ENCODE assay signal across 11 cellular contexts in the genomic region with DNA sequence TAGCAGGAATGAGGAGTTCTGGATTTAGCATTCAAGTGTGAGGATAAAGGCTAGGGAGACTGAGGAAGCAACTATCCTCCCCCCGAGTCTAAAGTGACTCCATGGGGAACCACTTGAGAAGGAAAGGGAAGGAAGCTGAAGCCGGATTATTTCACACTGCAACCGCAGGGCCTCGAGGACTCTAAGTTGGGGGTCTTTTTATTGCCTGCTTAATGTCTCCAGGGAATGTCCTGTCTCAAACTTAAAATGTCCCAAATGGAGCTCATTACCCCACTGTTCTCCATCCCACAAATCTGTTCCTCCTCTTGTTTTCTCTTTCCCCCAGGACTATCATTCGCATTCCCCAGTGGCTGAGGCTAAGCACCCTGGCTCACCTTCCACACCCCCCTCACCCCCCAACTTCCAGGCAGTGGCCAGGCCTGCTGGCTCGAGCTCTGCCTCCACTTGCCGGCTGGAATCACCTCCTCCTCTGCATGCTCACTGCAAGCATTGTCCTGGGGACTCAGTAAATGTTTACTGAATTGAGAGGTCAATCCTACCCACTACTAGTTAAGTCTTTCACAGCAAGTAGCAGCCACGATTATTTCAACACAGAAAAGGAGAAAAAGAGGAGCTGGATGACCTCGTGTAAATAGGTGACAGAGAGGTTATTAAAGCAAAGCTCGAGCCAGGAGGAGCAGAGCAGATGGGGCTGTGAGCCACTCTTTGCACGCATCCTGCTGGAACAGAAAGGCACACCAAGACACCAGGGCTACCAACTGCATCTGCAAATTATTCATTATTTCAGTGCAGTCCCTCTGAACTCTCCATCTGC. TPM values are rescaled to one million over a fixed set of nuclear protein-coding genes. Genes with fewer than 3 reads are reported as not detected.
DNase-seq lines count a peak whose midpoint lies in the region; ATAC-seq and TF ChIP-seq lines count a peak whose summit lies in the region.
"Had no signal": no experiment of that assay in that cellular context is flagged by ENCODE, and none has a peak within 500 bp of the region (broad histone marks: within the 10 kb centered on the region; RNA-seq: fewer than 3 reads in every experiment).

No MANE protein-coding gene starts in this region.

- H3K4me1 ChIP-seq in breast epithelium (peaks cover 0 to 6% of the 10 kb centered on the region in 2 donors), left lung (peaks cover 14 to 81% of the 10 kb centered on the region in 2 donors)

- H3K4me3 Mint-ChIP-seq in MCF 10A (ENCODE audit: unreplicated experiment): no peak overlapping the region
- no peak overlapping the region for H3K4me3 Mint-ChIP-seq in naive thymus-derived CD8-positive, alpha-beta T cell

- no peak for DNase-seq in MCF 10A (ENCODE audit: unreplicated experiment)
- DNase-seq in breast epithelium (ENCODE audit: low spot score in 2 of 2): no peak
- DNase-seq in caudate nucleus (lab: John Stamatoyannopoulos, UW): peak in 1 of 61 donors; percentile 19
- no peak for DNase-seq in left lung
- DNase-seq in naive thymus-derived CD8-positive, alpha-beta T cell: no peak
- DNase-seq in NOMO-1 treated with DMSO at 0.1 percent for 48 hours (lab: John Stamatoyannopoulos, UW; ENCODE audit: unreplicated experiment): no peak
- DNase-seq: activated gamma-delta T cell; effector CD8-positive, alpha-beta T cell had no signal

- H3K27me3 ChIP-seq in breast epithelium (no peaks in the 10 kb centered on the region), left lung (no peaks in the 10 kb centered on the region)

- TF ChIP-seq POLR2A in breast epithelium (IDR thresholded peaks at IDR 0.05): no peak

- H3K27ac ChIP-seq in breast epithelium: no peak overlapping the region
- H3K27ac ChIP-seq in caudate nucleus (ENCODE audit: low read depth, low read length): peak overlapping the region; percentile 55
- peak overlapping the region in 1 of 2 donors; percentile 25 for H3K27ac ChIP-seq in left lung

- peak; percentile 9 for ATAC-seq in left lung
- no peak for ATAC-seq in naive thymus-derived CD8-positive, alpha-beta T cell
- ATAC-seq in HG02798 (IDR thresholded peaks at IDR 0.05; ENCODE audit: poor library complexity, unreplicated experiment): no peak
- ATAC-seq in GM21737 (IDR thresholded peaks at IDR 0.05; ENCODE audit: unreplicated experiment): no peak

- peaks cover 24% of the 10 kb centered on the region for H3K36me3 Mint-ChIP-seq in MCF 10A (ENCODE audit: insufficient read depth, unreplicated experiment)
- peaks cover 0 to 6% (median 0%) of the 10 kb centered on the region in 3 donors for H3K36me3 Mint-ChIP-seq in naive thymus-derived CD8-positive, alpha-beta T cell

- intact Hi-C loops in MCF 10A (cut with micrococcal nuclease): no loop called here
- intact Hi-C loops in breast epithelium (cut with DNase I; ENCODE audit: low total_unique reads): no loop called here
- intact Hi-C loops in left lung (cut with DNase I): no loop called here

- POLR2A ChIA-PET in MCF 10A (lab: Yijun Ruan, JAX): interaction anchor here (0.6 to 1.2 kb wide), 3 partner anchors 13 to 143 kb away, joined by 3 to 4 read pairs (median 4); no protein-coding TSS in a partner anchor
- POLR2A ChIA-PET in naive thymus-derived CD8-positive, alpha-beta T cell (lab: Charles Lee): interaction anchor here (1.0 to 1.8 kb wide), 4 partner anchors 8 to 32 kb away, joined by 3 to 6 read pairs (median 4); a partner anchor contains a TSS

- no TSS peak for BruUV-seq in MCF 10A (replicated peaks; lab: Mats Ljungman, UMichigan)

- no peaks in the 10 kb centered on the region for H3K36me3 ChIP-seq in breast epithelium
- H3K36me3 ChIP-seq in left lung: no peaks in the 10 kb centered on the region

- H3K4me3 ChIP-seq in breast epithelium (no peak overlapping the region), left lung (no peak overlapping the region)

- H3K9me3 Mint-ChIP-seq in MCF 10A (ENCODE audit: unreplicated experiment): no peaks in the 10 kb centered on the region
- no peaks in the 10 kb centered on the region for H3K9me3 Mint-ChIP-seq in naive thymus-derived CD8-positive, alpha-beta T cell
- H3K9me3 Mint-ChIP-seq: IgD-negative memory B cell had no signal

- H3K27ac Mint-ChIP-seq in MCF 10A (ENCODE audit: low read depth, unreplicated experiment): peak overlapping the region; percentile 61
- H3K27ac Mint-ChIP-seq in naive thymus-derived CD8-positive, alpha-beta T cell: peak overlapping the region in 3 of 10 donors; percentile 5 to 43 (median 17)

- TF ChIP-seq CTCF in MCF 10A (IDR thresholded peaks at IDR 0.05; ENCODE audit: unreplicated experiment) (no peak), breast epithelium (IDR thresholded peaks at IDR 0.05) (no peak), left lung (IDR thresholded peaks at IDR 0.05) (no peak)

- H3K27me3 Mint-ChIP-seq in MCF 10A (ENCODE audit: insufficient read depth, unreplicated experiment): no peaks in the 10 kb centered on the region
- no peaks in the 10 kb centered on the region for H3K27me3 Mint-ChIP-seq in naive thymus-derived CD8-positive, alpha-beta T cell
- H3K27me3 Mint-ChIP-seq: IgD-negative memory B cell had no signal

- H3K4me1 Mint-ChIP-seq in MCF 10A (ENCODE audit: insufficient read depth, unreplicated experiment): peaks cover 44% of the 10 kb centered on the region
- peaks cover 30 to 58% (median 57%) of the 10 kb centered on the region in 4 donors for H3K4me1 Mint-ChIP-seq in naive thymus-derived CD8-positive, alpha-beta T cell

- CTCF ChIA-PET in MCF 10A (lab: Yijun Ruan, JAX): interaction anchor here (0.5 to 1.6 kb wide), 4 partner anchors 9 to 126 kb away, joined by 3 to 5 read pairs (median 4); no protein-coding TSS in a partner anchor

- H3K9me3 ChIP-seq in breast epithelium (no peaks in the 10 kb centered on the region), left lung (no peaks in the 10 kb centered on the region)

RNA-seq across cellular contexts. Expression of a gene that starts 32.3 kb away (rescaled TPM):
- total RNA-seq in MCF 10A (2022) (64.3 and 93.9 TPM in 2 replicates), breast epithelium (10 to 100 TPM; 26.4 to 31.8 (median 31.1) TPM), left lung (10 to 100 TPM; 42.8 to 61.8 TPM)
- total RNA-seq in naive thymus-derived CD8-positive, alpha-beta T cell: 10 to 100 TPM; 28.7 to 32.9 TPM
- polyA plus RNA-seq in naive thymus-derived CD8-positive, alpha-beta T cell: 1 to 10 TPM; 2.1 to 4.3 (median 3.1) TPM
